In the genomic region with DNA sequence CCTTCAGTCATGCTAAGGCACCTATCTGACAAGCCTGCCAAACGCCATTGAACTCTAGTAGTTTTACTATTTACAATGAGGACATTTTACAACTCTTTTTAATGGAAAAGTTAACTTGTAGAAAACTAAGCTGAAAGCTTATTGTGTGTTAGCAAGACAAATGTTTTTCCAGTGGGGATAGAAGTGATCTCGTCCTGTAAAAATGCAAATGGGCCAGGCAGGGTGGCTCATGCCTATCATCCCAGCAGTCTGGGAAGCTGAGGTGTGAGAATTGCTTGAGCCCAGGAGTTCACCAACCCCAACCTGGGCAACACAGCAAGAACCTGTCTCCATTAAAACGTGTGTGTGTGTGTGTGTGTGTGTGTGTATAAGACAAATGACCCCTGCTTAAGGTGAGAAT, we compare ENCODE assay signal across 9 cellular contexts. TPM values are rescaled to one million over a fixed set of nuclear protein-coding genes. Genes with fewer than 3 reads are reported as not detected.
A peak's percentile ranks its signal among the peaks of the same experiment; 100 is the strongest.
DNase-seq lines count a peak whose midpoint lies in the region; ATAC-seq, FAIRE-seq and TF ChIP-seq lines count a peak whose summit lies in the region.
"Had no signal": no experiment of that assay in that cellular context is flagged by ENCODE, and none has a peak within 500 bp of the region (broad histone marks: within the 10 kb centered on the region; RNA-seq: fewer than 3 reads in every experiment).

No MANE protein-coding gene starts in this region.

- H3K9me3 ChIP-seq in A549: no peaks in the 10 kb centered on the region

- TF ChIP-seq EP300 in A549 (IDR thresholded peaks at IDR 0.05): no peak

- H3K27me3 Mint-ChIP-seq in GM23338 (ENCODE audit: insufficient read depth, low read depth, poor library complexity): peaks cover 24% of the 10 kb centered on the region
- no peaks in the 10 kb centered on the region for H3K27me3 Mint-ChIP-seq in activated naive CD8-positive, alpha-beta T cell
- H3K27me3 Mint-ChIP-seq in mesothelial cell of epicardium (ENCODE audit: low read depth): peaks cover 2% of the 10 kb centered on the region

- H2AFZ ChIP-seq in GM23338: no peak overlapping the region

- ATAC-seq in A549 (no peak), GM23338 (no peak), HG03097 (IDR thresholded peaks at IDR 0.05; ENCODE audit: low FRiP score, unreplicated experiment) (no peak)

- no peaks in the 10 kb centered on the region for H3K9me2 ChIP-seq in GM23338 (ENCODE audit: insufficient read depth)

- peaks cover 9% of the 10 kb centered on the region; the same call in 1 of the 2 replicates for H4K20me1 ChIP-seq in GM23338 (replicated peaks; ENCODE audit: insufficient read depth)

- no peak for TF ChIP-seq CTCF in A549 (IDR thresholded peaks at IDR 0.05)
- no peak for TF ChIP-seq CTCF in GM23338 (conservative IDR thresholded peaks at IDR 0.05; ENCODE audit: low read depth in 2 of 2)
- TF ChIP-seq CTCF in mesothelial cell of epicardium (IDR thresholded peaks at IDR 0.05; ENCODE audit: unreplicated experiment): no peak

- peaks cover 34% of the 10 kb centered on the region for H3K79me2 ChIP-seq in GM23338 (replicated peaks; ENCODE audit: insufficient read depth)

- FAIRE-seq in A549 (lab: Jason Lieb, UNC): no peak

- H3K27me3 ChIP-seq in GM23338 (ENCODE audit: insufficient read depth): peaks cover 21% of the 10 kb centered on the region

- H3K4me3 Mint-ChIP-seq in GM23338 (peak overlapping the region; percentile 84), mesothelial cell of epicardium (peak overlapping the region; percentile 75)
- H3K4me3 Mint-ChIP-seq in activated naive CD8-positive, alpha-beta T cell: peak overlapping the region; percentile 92

- H3K9me3 Mint-ChIP-seq in GM23338 (no peaks in the 10 kb centered on the region), mesothelial cell of epicardium (no peaks in the 10 kb centered on the region)
- H3K9me3 Mint-ChIP-seq in activated naive CD8-positive, alpha-beta T cell (ENCODE audit: low read depth): no peaks in the 10 kb centered on the region

- 63% methylated on average over 3 of the region's 3 CpGs for WGBS in A549 (ENCODE audit: missing lambda C conversion rate)

- TF ChIP-seq POLR2A in A549 (IDR thresholded peaks at IDR 0.05; ENCODE audit: low read length): no peak

- CTCF ChIA-PET in A549 (lab: Yijun Ruan, JAX): interaction anchor here (1.3 to 2.0 kb wide), 3 partner anchors 10 to 24 kb away, joined by 3 to 8 read pairs (median 4); no protein-coding TSS in a partner anchor

- H3K4me2 ChIP-seq in A549: peak overlapping the region; percentile 91
- H3K4me2 ChIP-seq in GM23338: peak overlapping the region; percentile 84

- DNase-seq in A549 (ENCODE audit: low read depth in 1 of 2, low spot score in 1 of 2): no peak
- no peak for DNase-seq in GM23338 (ENCODE audit: low spot score)
- DNase-seq in mesothelial cell of epicardium (ENCODE audit: low spot score in 2 of 2, unreplicated experiment in 2 of 2): peak in 1 of 2 experiments; percentile 14
- no peak for DNase-seq in NCI-H446 treated with DMSO at 0.1 percent for 48 hours (lab: John Stamatoyannopoulos, UW)
- DNase-seq in NCI-H2029 (lab: John Stamatoyannopoulos, UW): no peak
- no peak for DNase-seq in RPMI8226
- DNase-seq: activated CD8-positive, alpha-beta memory T cell treated with anti-CD3 and anti-CD28 coated beads, Interleukin-2, amount 50 U/mL, for 48 hours had no signal

- TF ChIP-seq RAD21 in A549 (conservative IDR thresholded peaks at IDR 0.05 in 1 of 2, IDR thresholded peaks at IDR 0.05 in 1 of 2): no peak

- H3F3A ChIP-seq in GM23338 (replicated peaks; ENCODE audit: low read depth): peaks cover 4% of the 10 kb centered on the region

- H3K36me3 ChIP-seq in GM23338 (ENCODE audit: insufficient read depth): no peaks in the 10 kb centered on the region

- H3K4me1 ChIP-seq in A549: peaks cover 33% of the 10 kb centered on the region
- peaks cover 42% of the 10 kb centered on the region for H3K4me1 ChIP-seq in GM23338 (ENCODE audit: insufficient read depth)

- H3K27ac ChIP-seq in A549 (peak overlapping the region in 1 of 2 experiments; percentile 98; a peak in 1 of 6 replicates), GM23338 (ENCODE audit: low read depth) (no peak overlapping the region)

- POLR2A ChIA-PET in A549 (lab: Yijun Ruan, JAX): interaction anchor here (1.4 kb wide), 1 partner anchor 208 kb away, joined by 3 read pairs; no protein-coding TSS in a partner anchor

- H3K4me1 Mint-ChIP-seq in GM23338 (peaks cover 41% of the 10 kb centered on the region), mesothelial cell of epicardium (peaks cover 44% of the 10 kb centered on the region)
- peaks cover 47% of the 10 kb centered on the region for H3K4me1 Mint-ChIP-seq in activated naive CD8-positive, alpha-beta T cell (ENCODE audit: low read depth)

- peaks cover 3% of the 10 kb centered on the region; the same call in 1 of the 3 replicates for H3K36me3 Mint-ChIP-seq in GM23338 (ENCODE audit: low read depth)
- H3K36me3 Mint-ChIP-seq in activated naive CD8-positive, alpha-beta T cell: no peaks in the 10 kb centered on the region
- H3K36me3 Mint-ChIP-seq in mesothelial cell of epicardium: no peaks in the 10 kb centered on the region

- no peak overlapping the region for H3K27ac Mint-ChIP-seq in GM23338
- peak overlapping the region; percentile 95 for H3K27ac Mint-ChIP-seq in activated naive CD8-positive, alpha-beta T cell
- no peak overlapping the region for H3K27ac Mint-ChIP-seq in mesothelial cell of epicardium

- H3K4me3 ChIP-seq in A549: no peak overlapping the region
- H3K4me3 ChIP-seq in GM23338: peak overlapping the region; percentile 93

TF ChIP-seq in A549, 52 proteins besides CTCF, POLR2A, EP300 and RAD21 (continues in another document):
- TF ChIP-seq RNF2 (IDR thresholded peaks at IDR 0.05; ENCODE audit: borderline replicate concordance, low read depth) (no peak), POLR2AphosphoS2 (conservative IDR thresholded peaks at IDR 0.05; ENCODE audit: low read length) (no peak), PHF8 (IDR thresholded peaks at IDR 0.05; ENCODE audit: borderline replicate concordance, low read depth) (no peak)
- TF ChIP-seq, protein P1, sequence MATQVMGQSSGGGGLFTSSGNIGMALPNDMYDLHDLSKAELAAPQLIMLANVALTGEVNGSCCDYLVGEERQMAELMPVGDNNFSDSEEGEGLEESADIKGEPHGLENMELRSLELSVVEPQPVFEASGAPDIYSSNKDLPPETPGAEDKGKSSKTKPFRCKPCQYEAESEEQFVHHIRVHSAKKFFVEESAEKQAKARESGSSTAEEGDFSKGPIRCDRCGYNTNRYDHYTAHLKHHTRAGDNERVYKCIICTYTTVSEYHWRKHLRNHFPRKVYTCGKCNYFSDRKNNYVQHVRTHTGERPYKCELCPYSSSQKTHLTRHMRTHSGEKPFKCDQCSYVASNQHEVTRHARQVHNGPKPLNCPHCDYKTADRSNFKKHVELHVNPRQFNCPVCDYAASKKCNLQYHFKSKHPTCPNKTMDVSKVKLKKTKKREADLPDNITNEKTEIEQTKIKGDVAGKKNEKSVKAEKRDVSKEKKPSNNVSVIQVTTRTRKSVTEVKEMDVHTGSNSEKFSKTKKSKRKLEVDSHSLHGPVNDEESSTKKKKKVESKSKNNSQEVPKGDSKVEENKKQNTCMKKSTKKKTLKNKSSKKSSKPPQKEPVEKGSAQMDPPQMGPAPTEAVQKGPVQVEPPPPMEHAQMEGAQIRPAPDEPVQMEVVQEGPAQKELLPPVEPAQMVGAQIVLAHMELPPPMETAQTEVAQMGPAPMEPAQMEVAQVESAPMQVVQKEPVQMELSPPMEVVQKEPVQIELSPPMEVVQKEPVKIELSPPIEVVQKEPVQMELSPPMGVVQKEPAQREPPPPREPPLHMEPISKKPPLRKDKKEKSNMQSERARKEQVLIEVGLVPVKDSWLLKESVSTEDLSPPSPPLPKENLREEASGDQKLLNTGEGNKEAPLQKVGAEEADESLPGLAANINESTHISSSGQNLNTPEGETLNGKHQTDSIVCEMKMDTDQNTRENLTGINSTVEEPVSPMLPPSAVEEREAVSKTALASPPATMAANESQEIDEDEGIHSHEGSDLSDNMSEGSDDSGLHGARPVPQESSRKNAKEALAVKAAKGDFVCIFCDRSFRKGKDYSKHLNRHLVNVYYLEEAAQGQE (IDR thresholded peaks at IDR 0.05): no peak

TF ChIP-seq in GM23338, 12 proteins besides CTCF, POLR2A, EP300 and RAD21 (continues in another document):
- no peak for TF ChIP-seq EZH2phosphoT487 (IDR thresholded peaks at IDR 0.05; ENCODE audit: unreplicated experiment)

RNA-seq across cellular contexts. Expression of a gene that starts 1.2 kb away (rescaled TPM):
- polyA plus RNA-seq in A549 (2011; rRNA removed): 64.4 and 68.1 TPM in 2 replicates
- polyA plus RNA-seq in A549 (2012; cell fraction: cytosol; rRNA removed): 39.0 and 54.6 TPM in 2 replicates
- polyA plus RNA-seq in A549 (2012; cell fraction: nucleus; rRNA removed): 29.2 and 35.0 TPM in 2 replicates
- polyA plus RNA-seq in A549 (2017; fragmentation: RNase III; extraction: RNeasy Plus Mini Kit Qiagen cat#74134 plus additional on column Dnase treatment): 70.5 to 74.0 TPM (median 73.4 TPM) in 3 replicates
- polyA minus RNA-seq in A549 (2011; rRNA and poly(A)+ RNA removed): 78.6 and 87.2 TPM in 2 replicates
- 71.0 and 73.7 TPM in 2 replicates for total RNA-seq in GM23338 (2014; rRNA removed; shearing (Covaris generic))
- polyA plus RNA-seq in GM23338 (2016; fragmentation: Nextera tagmentation; extraction: Ambion mirVana): 26.2 and 28.2 TPM in 2 replicates
- 42.4 to 43.1 TPM (median 42.8 TPM) in 3 replicates for total RNA-seq in mesothelial cell of epicardium
